ENCODE assay signal across 9 cellular contexts in the genomic region with DNA sequence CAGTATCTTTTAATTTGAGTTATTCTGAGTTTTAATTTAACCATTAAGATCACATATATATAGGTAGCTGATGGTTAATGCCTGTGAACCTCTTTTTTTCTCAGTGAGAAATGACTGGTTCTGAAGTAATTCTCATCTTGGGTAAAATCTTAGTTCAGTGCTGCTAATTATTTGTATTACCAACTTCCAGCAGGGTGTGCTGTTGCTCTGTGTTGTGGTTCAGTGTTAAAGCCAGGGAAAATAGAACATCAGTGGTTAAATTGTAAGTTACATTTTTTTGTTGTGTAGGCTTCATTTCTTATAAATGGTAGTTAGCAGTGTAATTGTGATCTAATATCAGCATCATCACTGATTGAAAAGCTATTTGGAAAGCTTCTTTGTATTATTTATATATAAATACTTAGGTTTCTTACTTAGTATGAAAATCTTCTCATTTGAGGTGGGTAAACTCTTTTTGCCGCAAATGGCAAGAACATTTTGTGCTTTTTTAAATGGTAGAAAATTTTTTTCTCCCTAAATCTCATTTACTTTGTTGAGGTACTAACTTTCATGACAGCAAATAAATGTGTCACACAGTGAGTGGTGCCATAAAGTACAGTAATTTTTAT. TPM values are rescaled to one million over a fixed set of nuclear protein-coding genes. Genes with fewer than 3 reads are reported as not detected.
DNase-seq lines count a peak whose midpoint lies in the region; ATAC-seq, FAIRE-seq and TF ChIP-seq lines count a peak whose summit lies in the region.
"Had no signal": no experiment of that assay in that cellular context is flagged by ENCODE, and none has a peak within 500 bp of the region (broad histone marks: within the 10 kb centered on the region; RNA-seq: fewer than 3 reads in every experiment).

No MANE protein-coding gene starts in this region.

- POLR2A ChIA-PET in AG04450 (lab: Yijun Ruan, JAX) (no interaction called here), T-cell (lab: Charles Lee) (interaction anchor here in 1 of 2 donors (0.6 kb wide), 1 partner anchor 1065 kb away, joined by 3 read pairs; no protein-coding TSS in a partner anchor)

- peaks cover 5% of the 10 kb centered on the region for H3K4me1 ChIP-seq in MM.1S (ENCODE audit: low read length)
- H3K4me1 ChIP-seq in lower lobe of right lung = peaks cover 7% of the 10 kb centered on the region
- H3K4me1 ChIP-seq in tibial nerve = peaks cover 0 to 38% (median 3%) of the 10 kb centered on the region in 4 donors

- no peaks in the 10 kb centered on the region; the same call in 1 of the 2 replicates for H3K36me3 ChIP-seq in MM.1S (replicated peaks; ENCODE audit: insufficient read depth, low read length)
- peaks cover 48% of the 10 kb centered on the region for H3K36me3 ChIP-seq in lower lobe of right lung
- H3K36me3 ChIP-seq in tibial nerve = peaks cover 0 to 32% (median 0%) of the 10 kb centered on the region in 3 donors

- H3K9ac ChIP-seq in MM.1S (ENCODE audit: low read length) = no peak overlapping the region

- peak; percentile 43 for DNase-seq in AG04450 (ENCODE audit: low read depth, low spot score)
- DNase-seq in GM10266 (ENCODE audit: extremely low spot score) = peak; percentile 36
- DNase-seq in MM.1S = peak; percentile 33
- peak in 27 of 34 experiments; percentile 4 to 41 (median 19) for DNase-seq in T-cell
- DNase-seq in dedifferentiated amniotic fluid mesenchymal stem cell (ENCODE audit: extremely low spot score) = peak; percentile 61
- no peak for DNase-seq in lower lobe of right lung
- DNase-seq in tibial nerve (ENCODE audit: low spot score in 2 of 2) = peak in 1 of 2 donors; percentile 78
- no peak for DNase-seq in GM12892 (ENCODE audit: insufficient read length)
- DNase-seq: naive B cell had no signal

- no peak overlapping the region for H3K4me3 Mint-ChIP-seq in T-cell
- H3K4me3 Mint-ChIP-seq: naive B cell had no signal

- H3K27me3 Mint-ChIP-seq in T-cell = no peaks in the 10 kb centered on the region
- H3K27me3 Mint-ChIP-seq: naive B cell had no signal

- no peaks in the 10 kb centered on the region for H3K9me3 Mint-ChIP-seq in T-cell
- H3K9me3 Mint-ChIP-seq: naive B cell had no signal

- H3K27ac Mint-ChIP-seq in T-cell = no peak overlapping the region

- H3K27ac ChIP-seq in AG04450 (ENCODE audit: low read depth, low read length) (no peak overlapping the region), MM.1S (ENCODE audit: low read length) (no peak overlapping the region), lower lobe of right lung (no peak overlapping the region), tibial nerve (peak overlapping the region in 2 of 4 donors; percentile 20 to 40)

- peaks cover 57% of the 10 kb centered on the region for H3K36me3 Mint-ChIP-seq in T-cell

- TF ChIP-seq CTCF in AG04450 (IDR thresholded peaks at IDR 0.05; ENCODE audit: low read depth, low read length) = peak; percentile 79
- peak; percentile 73 for TF ChIP-seq CTCF in GM10266 (IDR thresholded peaks at IDR 0.05; ENCODE audit: control insufficient read depth, insufficient read depth, low read depth, missing control alignments)
- peak; percentile 59 for TF ChIP-seq CTCF in MM.1S (IDR thresholded peaks at IDR 0.05; ENCODE audit: low read length)
- peak; percentile 72 for TF ChIP-seq CTCF in lower lobe of right lung (IDR thresholded peaks at IDR 0.05)
- peak; percentile 41 to 71 (median 71) for TF ChIP-seq CTCF in tibial nerve (IDR thresholded peaks at IDR 0.05)

- WGBS in tibial nerve, 2 donors = 76 to 83% methylated on average over 1 of the region's 1 CpG

- H3K79me2 ChIP-seq in MM.1S (ENCODE audit: low read length) = peaks cover 14% of the 10 kb centered on the region

- H3K27me3 ChIP-seq in AG04450 (ENCODE audit: control insufficient read depth, insufficient read depth, low read length) (no peaks in the 10 kb centered on the region), MM.1S (replicated peaks; ENCODE audit: insufficient read depth, low read length) (no peaks in the 10 kb centered on the region), lower lobe of right lung (ENCODE audit: low read depth) (no peaks in the 10 kb centered on the region), tibial nerve (no peaks in the 10 kb centered on the region)

- no peak for TF ChIP-seq EP300 in tibial nerve (IDR thresholded peaks at IDR 0.05)

- no peaks in the 10 kb centered on the region for H3K9me2 ChIP-seq in MM.1S (replicated peaks; ENCODE audit: insufficient read depth, low read length)

- H3K4me1 Mint-ChIP-seq in T-cell = peaks cover 11 to 25% (median 23%) of the 10 kb centered on the region in 3 donors
- H3K4me1 Mint-ChIP-seq: naive B cell had no signal

- intact Hi-C loops in lower lobe of right lung (cut with DNase I) = no loop called here

- no peaks in the 10 kb centered on the region for H3K9me3 ChIP-seq in AG04450 (ENCODE audit: control insufficient read depth, insufficient read depth, low read length)
- no peaks in the 10 kb centered on the region for H3K9me3 ChIP-seq in MM.1S (replicated peaks; ENCODE audit: insufficient read depth, low read length)
- H3K9me3 ChIP-seq in lower lobe of right lung = no peaks in the 10 kb centered on the region
- H3K9me3 ChIP-seq in tibial nerve = no peaks in the 10 kb centered on the region

- no peak overlapping the region for H3K4me3 ChIP-seq in AG04450 (ENCODE audit: low read depth, low read length)
- no peak overlapping the region for H3K4me3 ChIP-seq in MM.1S (ENCODE audit: low read length)
- H3K4me3 ChIP-seq in lower lobe of right lung = no peak overlapping the region
- H3K4me3 ChIP-seq in tibial nerve = no peak overlapping the region

- no peaks in the 10 kb centered on the region; the same call in 1 of the 2 replicates for H3F3A ChIP-seq in MM.1S (ENCODE audit: insufficient read depth, low read length)

- peaks cover 9% of the 10 kb centered on the region; the same call in 1 of the 2 replicates for H4K20me1 ChIP-seq in MM.1S (ENCODE audit: insufficient read depth, low read length)

- peak; percentile 31 to 59 (median 54) for ATAC-seq in T-cell (replicated peaks in 1 of 4)
- peak; percentile 52 to 70 for ATAC-seq in lower lobe of right lung

- TF ChIP-seq POLR2A in tibial nerve (IDR thresholded peaks at IDR 0.05) = no peak
- no peak for TF ChIP-seq POLR2A in GM12892 (IDR thresholded peaks at IDR 0.05; ENCODE audit: low read depth, low read length)

- CTCF ChIA-PET in AG04450 (lab: Charles Lee) (interaction anchor here (0.6 to 9.4 kb wide), 20 partner anchors 9 to 1491 kb away, joined by 3 to 190 read pairs (median 4); no protein-coding TSS in a partner anchor), T-cell (lab: Charles Lee) (interaction anchor here in 1 of 2 donors (0.6 to 1.4 kb wide), 5 partner anchors 9 to 1283 kb away, joined by 3 to 5 read pairs (median 3); no protein-coding TSS in a partner anchor)

- no peak overlapping the region for H2AFZ ChIP-seq in MM.1S (ENCODE audit: low read length)

- no peak overlapping the region for H3K4me2 ChIP-seq in MM.1S (ENCODE audit: low read depth, low read length)

- no peak for FAIRE-seq in GM12892 (lab: Jason Lieb, UNC)

RNA-seq across cellular contexts. Expression of a gene that starts 43.7 kb away (rescaled TPM):
- polyA plus RNA-seq in AG04450 (2011; rRNA removed) = 14.5 and 22.4 TPM in 2 replicates
- 14.6 and 18.7 TPM in 2 replicates for polyA minus RNA-seq in AG04450 (2011; rRNA and poly(A)+ RNA removed)
- 10 to 100 TPM; 16.9 to 18.8 (median 17.9) TPM for total RNA-seq in T-cell
- 18.3 TPM for total RNA-seq in lower lobe of right lung
- 10 to 100 TPM; 16.7 to 20.1 (median 17.3) TPM for total RNA-seq in tibial nerve
- polyA plus RNA-seq in GM12892 (2012; ENCODE audit: missing spikeins) = 15.0 TPM

Comparison
In these comparisons a context has a peak if more than half of its experiments do, and no peak if none do; other contexts are left out.
1. DNase-seq: peak in AG04450 (single experiment), GM10266 (single experiment), MM.1S (single experiment), T-cell (27 of 34) and dedifferentiated amniotic fluid mesenchymal stem cell (single experiment); none in lower lobe of right lung (single experiment) and GM12892 (single experiment).
2. Peak in every context shown above with its lines, with median percentiles within 50 percentile points of each other: CTCF ChIP-seq.